8 cellular contexts compared by ENCODE assay signal in the genomic region with DNA sequence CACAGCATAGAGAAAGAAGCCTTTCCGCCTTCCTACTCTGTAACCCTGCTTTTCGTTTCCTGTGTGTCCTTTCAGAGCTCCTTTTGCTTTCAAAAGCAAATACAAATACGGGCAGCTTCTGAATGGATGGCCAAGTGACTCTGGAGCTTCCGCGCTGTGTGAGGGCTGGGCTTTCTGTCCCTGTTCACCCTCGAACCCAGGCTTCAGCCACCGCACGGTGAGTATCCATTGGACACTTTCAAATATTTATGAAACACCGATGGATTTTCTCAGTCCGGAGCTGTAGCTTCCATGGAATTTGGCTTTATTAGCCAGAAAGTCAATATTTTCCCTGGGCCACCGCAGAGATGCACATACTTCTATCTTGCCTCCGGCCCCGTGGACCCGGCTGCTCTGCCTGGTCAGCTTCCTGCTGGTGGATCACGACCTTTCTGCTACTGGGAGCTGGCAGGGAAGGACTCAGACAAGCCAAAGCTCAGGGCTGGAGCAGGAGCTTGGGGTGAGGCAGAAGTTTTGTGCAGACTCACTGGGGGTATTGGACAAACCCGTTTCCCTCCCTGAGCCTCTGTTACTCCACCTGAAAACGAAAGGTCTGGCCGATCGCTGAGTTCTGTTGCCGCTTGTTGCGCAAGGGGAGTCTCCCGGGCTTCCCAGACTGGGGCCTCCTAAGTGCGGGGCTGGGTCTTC.
A peak's percentile ranks its signal among the peaks of the same experiment; 100 is the strongest.
DNase-seq lines count a peak whose midpoint lies in the region; ATAC-seq and TF ChIP-seq lines count a peak whose summit lies in the region.
"Had no signal": no experiment of that assay in that cellular context is flagged by ENCODE, and none has a peak within 500 bp of the region (broad histone marks: within the 10 kb centered on the region; RNA-seq: fewer than 3 reads in every experiment).

No MANE protein-coding gene starts in this region.

- TF ChIP-seq RAD21 in liver (IDR thresholded peaks at IDR 0.05): no peak

- H3K4me3 ChIP-seq in cardiac fibroblast (replicated peaks in 1 of 2; ENCODE audit: low read depth in 2 of 2, low read length in 2 of 2): peak overlapping the region in 1 of 2 donors; percentile 40
- peak overlapping the region; percentile 47 to 75 (median 63) for H3K4me3 ChIP-seq in liver (ENCODE audit: low read depth in 1 of 3, low read length in 3 of 3)
- peak overlapping the region; percentile 32 to 41 for H3K4me3 ChIP-seq in tibial artery

- peak overlapping the region in 1 of 2 donors; percentile 34 for H3K9ac ChIP-seq in liver (ENCODE audit: low read depth in 1 of 2, low read length in 2 of 2)

- WGBS in liver: 19% methylated on average over 23 of the region's 23 CpGs

- DNase-seq in NCI-H146 (lab: John Stamatoyannopoulos, UW): peak; percentile 40
- DNase-seq in cardiac fibroblast (ENCODE audit: low read depth in 2 of 2): peak; percentile 50 to 51
- no peak for DNase-seq in tibial artery
- DNase-seq in NCI-H526 treated with DMSO at 0.1 percent for 48 hours (lab: John Stamatoyannopoulos, UW): no peak
- no peak for DNase-seq in activated CD4-positive, alpha-beta T cell treated with anti-CD3 and anti-CD28 coated beads, Interleukin-2, amount 50 U/mL, for 1 hour
- DNase-seq: activated gamma-delta T cell had no signal

- intact Hi-C loops in tibial artery (cut with DNase I; ENCODE audit: low total_unique reads): no loop called here

- H3K9me3 ChIP-seq in liver (ENCODE audit: control insufficient read depth in 4 of 4, low read length in 3 of 4): no peaks in the 10 kb centered on the region
- no peaks in the 10 kb centered on the region for H3K9me3 ChIP-seq in tibial artery

- H3K36me3 ChIP-seq in liver (ENCODE audit: control insufficient read depth in 4 of 4, insufficient read depth in 3 of 4, low read depth in 1 of 4, low read length in 3 of 4): no peaks in the 10 kb centered on the region
- no peaks in the 10 kb centered on the region for H3K36me3 ChIP-seq in tibial artery

- TF ChIP-seq CTCF in cardiac fibroblast (IDR thresholded peaks at IDR 0.05; ENCODE audit: low read depth, low read length) (no peak), liver (IDR thresholded peaks at IDR 0.05; ENCODE audit: low read depth, low read length, missing input control) (no peak), tibial artery (IDR thresholded peaks at IDR 0.05) (no peak)

- ATAC-seq in HG03460 (IDR thresholded peaks at IDR 0.05; ENCODE audit: unreplicated experiment): no peak

- H3K4me1 ChIP-seq in liver (ENCODE audit: control insufficient read depth in 4 of 4, insufficient read depth in 4 of 4, low read length in 3 of 4) (peaks cover 2 to 10% (median 9%) of the 10 kb centered on the region in 4 donors), tibial artery (peaks cover 0 to 22% (median 14%) of the 10 kb centered on the region in 4 donors)

- no peaks in the 10 kb centered on the region for H3K27me3 ChIP-seq in liver (ENCODE audit: control insufficient read depth in 4 of 4, insufficient read depth in 4 of 4, low read length in 3 of 4)
- no peaks in the 10 kb centered on the region for H3K27me3 ChIP-seq in tibial artery

- H3K27ac ChIP-seq in liver (ENCODE audit: low read depth in 1 of 2, low read length in 2 of 2): peak overlapping the region; percentile 52 to 59
- peak overlapping the region; percentile 35 to 54 for H3K27ac ChIP-seq in tibial artery

TF ChIP-seq in liver, 16 proteins besides CTCF, POLR2A, EP300 and RAD21:
- TF ChIP-seq HNF4A (conservative IDR thresholded peaks at IDR 0.05) (peak; percentile 1 to 28), HNF4G (IDR thresholded peaks at IDR 0.05) (no peak), FOXA1 (IDR thresholded peaks at IDR 0.05) (no peak), JUND (IDR thresholded peaks at IDR 0.05) (no peak), YY1 (IDR thresholded peaks at IDR 0.05) (peak; percentile 35), NR2F2 (IDR thresholded peaks at IDR 0.05) (peak; percentile 63), EGR1 (IDR thresholded peaks at IDR 0.05; ENCODE audit: low read depth in 2 of 2) (no peak), GABPA (IDR thresholded peaks at IDR 0.05 in 1 of 2, conservative IDR thresholded peaks at IDR 0.05 in 1 of 2) (no peak), TAF1 (conservative IDR thresholded peaks at IDR 0.05) (no peak), FOXA2 (IDR thresholded peaks at IDR 0.05) (no peak), SP1 (IDR thresholded peaks at IDR 0.05) (peak; percentile 50), RXRA (IDR thresholded peaks at IDR 0.05) (peak; percentile 17 to 30)
- TF ChIP-seq, protein P1, sequence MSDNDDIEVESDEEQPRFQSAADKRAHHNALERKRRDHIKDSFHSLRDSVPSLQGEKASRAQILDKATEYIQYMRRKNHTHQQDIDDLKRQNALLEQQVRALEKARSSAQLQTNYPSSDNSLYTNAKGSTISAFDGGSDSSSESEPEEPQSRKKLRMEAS (IDR thresholded peaks at IDR 0.05): no peak
- TF ChIP-seq, protein P2, sequence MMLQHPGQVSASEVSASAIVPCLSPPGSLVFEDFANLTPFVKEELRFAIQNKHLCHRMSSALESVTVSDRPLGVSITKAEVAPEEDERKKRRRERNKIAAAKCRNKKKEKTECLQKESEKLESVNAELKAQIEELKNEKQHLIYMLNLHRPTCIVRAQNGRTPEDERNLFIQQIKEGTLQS (IDR thresholded peaks at IDR 0.05): no peak
- TF ChIP-seq, protein P3, sequence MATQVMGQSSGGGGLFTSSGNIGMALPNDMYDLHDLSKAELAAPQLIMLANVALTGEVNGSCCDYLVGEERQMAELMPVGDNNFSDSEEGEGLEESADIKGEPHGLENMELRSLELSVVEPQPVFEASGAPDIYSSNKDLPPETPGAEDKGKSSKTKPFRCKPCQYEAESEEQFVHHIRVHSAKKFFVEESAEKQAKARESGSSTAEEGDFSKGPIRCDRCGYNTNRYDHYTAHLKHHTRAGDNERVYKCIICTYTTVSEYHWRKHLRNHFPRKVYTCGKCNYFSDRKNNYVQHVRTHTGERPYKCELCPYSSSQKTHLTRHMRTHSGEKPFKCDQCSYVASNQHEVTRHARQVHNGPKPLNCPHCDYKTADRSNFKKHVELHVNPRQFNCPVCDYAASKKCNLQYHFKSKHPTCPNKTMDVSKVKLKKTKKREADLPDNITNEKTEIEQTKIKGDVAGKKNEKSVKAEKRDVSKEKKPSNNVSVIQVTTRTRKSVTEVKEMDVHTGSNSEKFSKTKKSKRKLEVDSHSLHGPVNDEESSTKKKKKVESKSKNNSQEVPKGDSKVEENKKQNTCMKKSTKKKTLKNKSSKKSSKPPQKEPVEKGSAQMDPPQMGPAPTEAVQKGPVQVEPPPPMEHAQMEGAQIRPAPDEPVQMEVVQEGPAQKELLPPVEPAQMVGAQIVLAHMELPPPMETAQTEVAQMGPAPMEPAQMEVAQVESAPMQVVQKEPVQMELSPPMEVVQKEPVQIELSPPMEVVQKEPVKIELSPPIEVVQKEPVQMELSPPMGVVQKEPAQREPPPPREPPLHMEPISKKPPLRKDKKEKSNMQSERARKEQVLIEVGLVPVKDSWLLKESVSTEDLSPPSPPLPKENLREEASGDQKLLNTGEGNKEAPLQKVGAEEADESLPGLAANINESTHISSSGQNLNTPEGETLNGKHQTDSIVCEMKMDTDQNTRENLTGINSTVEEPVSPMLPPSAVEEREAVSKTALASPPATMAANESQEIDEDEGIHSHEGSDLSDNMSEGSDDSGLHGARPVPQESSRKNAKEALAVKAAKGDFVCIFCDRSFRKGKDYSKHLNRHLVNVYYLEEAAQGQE (IDR thresholded peaks at IDR 0.05): no peak
- TF ChIP-seq, protein P4, sequence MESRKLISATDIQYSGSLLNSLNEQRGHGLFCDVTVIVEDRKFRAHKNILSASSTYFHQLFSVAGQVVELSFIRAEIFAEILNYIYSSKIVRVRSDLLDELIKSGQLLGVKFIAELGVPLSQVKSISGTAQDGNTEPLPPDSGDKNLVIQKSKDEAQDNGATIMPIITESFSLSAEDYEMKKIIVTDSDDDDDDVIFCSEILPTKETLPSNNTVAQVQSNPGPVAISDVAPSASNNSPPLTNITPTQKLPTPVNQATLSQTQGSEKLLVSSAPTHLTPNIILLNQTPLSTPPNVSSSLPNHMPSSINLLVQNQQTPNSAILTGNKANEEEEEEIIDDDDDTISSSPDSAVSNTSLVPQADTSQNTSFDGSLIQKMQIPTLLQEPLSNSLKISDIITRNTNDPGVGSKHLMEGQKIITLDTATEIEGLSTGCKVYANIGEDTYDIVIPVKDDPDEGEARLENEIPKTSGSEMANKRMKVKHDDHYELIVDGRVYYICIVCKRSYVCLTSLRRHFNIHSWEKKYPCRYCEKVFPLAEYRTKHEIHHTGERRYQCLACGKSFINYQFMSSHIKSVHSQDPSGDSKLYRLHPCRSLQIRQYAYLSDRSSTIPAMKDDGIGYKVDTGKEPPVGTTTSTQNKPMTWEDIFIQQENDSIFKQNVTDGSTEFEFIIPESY (IDR thresholded peaks at IDR 0.05): no peak

Comparison
In these comparisons a context has a peak if more than half of its experiments do, and no peak if none do; other contexts are left out.
1. DNase-seq: peak in NCI-H146 (single experiment) and cardiac fibroblast (2 of 2); none in tibial artery (0 of 2), NCI-H526 treated with DMSO at 0.1 percent for 48 hours (single experiment) and activated CD4-positive, alpha-beta T cell treated with anti-CD3 and anti-CD28 coated beads, Interleukin-2, amount 50 U/mL, for 1 hour (single experiment).